ENCODE assay signal across 26 cellular contexts in the genomic region with DNA sequence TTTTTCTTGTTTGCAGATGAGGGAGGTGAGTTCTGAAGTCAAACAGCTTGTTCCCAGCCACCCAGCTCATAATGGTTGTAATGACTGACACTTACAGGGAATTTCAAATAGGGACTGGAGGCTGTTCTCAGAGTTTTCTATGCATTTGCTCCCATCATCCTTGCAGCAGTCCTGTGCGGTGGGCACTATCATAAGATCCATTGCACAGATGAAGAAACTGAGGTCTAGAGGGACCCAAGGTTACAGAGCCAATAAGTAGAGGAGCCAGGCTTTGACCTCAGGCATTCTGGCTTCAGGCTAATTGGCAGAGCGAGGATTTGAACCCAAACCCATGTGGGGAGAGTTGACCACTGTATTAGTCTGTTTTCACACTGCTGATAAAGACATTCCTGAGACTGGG.
"Had no signal": no experiment of that assay in that cellular context is flagged by ENCODE, and none has a peak within 500 bp of the region (broad histone marks: within the 10 kb centered on the region; RNA-seq: fewer than 3 reads in every experiment).

No MANE protein-coding gene starts in this region.

- H3K27ac Mint-ChIP-seq: activated CD4-positive, alpha-beta memory T cell treated with anti-CD3 and anti-CD28 coated beads for 36 hours; activated CD4-positive, alpha-beta T cell treated with anti-CD3 and anti-CD28 coated beads for 36 hours; activated CD4-positive, alpha-beta T cell treated with anti-CD3 and anti-CD28 coated beads, Interleukin-2, amount 10 ng/mL, durations not matched to agents 24 days and 14 days; activated CD8-positive, alpha-beta memory T cell treated with anti-CD3 and anti-CD28 coated beads, Interleukin-2, amount 10 ng/mL, durations not matched to agents 7 days and 5 days; activated CD8-positive, alpha-beta T cell treated with anti-CD3 and anti-CD28 coated beads, Interleukin-2, amount 10 ng/mL, durations not matched to agents 7 days and 5 days; activated naive CD4-positive, alpha-beta T cell treated with anti-CD3 and anti-CD28 coated beads, Interleukin-2, amount 10 ng/mL, durations not matched to agents 7 days and 5 days; activated naive CD4-positive, alpha-beta T cell treated with anti-CD3 and anti-CD28 coated beads, Interleukin-2, amount 50 U/mL, for 72 hours; activated naive CD8-positive, alpha-beta T cell treated with anti-CD3 and anti-CD28 coated beads, Interleukin-2, amount 10 ng/mL, durations not matched to agents 7 days and 5 days; activated T-helper 1 cell treated with anti-CD3 and anti-CD28 coated beads, Interleukin-12 subunit alpha, Interleukin-12 subunit beta, Interleukin-2, Interleukin-4 antibody, amounts not matched to agents 30 ng/mL and 10 ng/mL and 1 ng/mL, durations not matched to agents 14 hours and 24 hours and 36 hours; activated T-helper 2 cell treated with anti-CD3 and anti-CD28 coated beads, Interferon-gamma antibody, Interleukin-2, Interleukin-4, amounts not matched to agents 10 μg/mL and 5 μg/mL and 100 μg/mL, durations not matched to agents 14 hours and 24 hours and 36 hours had no signal

- H3K4me3 Mint-ChIP-seq: activated CD4-positive, alpha-beta memory T cell treated with anti-CD3 and anti-CD28 coated beads for 36 hours; activated CD4-positive, alpha-beta T cell treated with anti-CD3 and anti-CD28 coated beads for 36 hours; activated CD4-positive, alpha-beta T cell treated with anti-CD3 and anti-CD28 coated beads, Interleukin-2, amount 10 ng/mL, durations not matched to agents 24 days and 14 days; activated CD8-positive, alpha-beta memory T cell treated with anti-CD3 and anti-CD28 coated beads, Interleukin-2, amount 10 ng/mL, durations not matched to agents 7 days and 5 days; activated CD8-positive, alpha-beta T cell treated with anti-CD3 and anti-CD28 coated beads, Interleukin-2, amount 10 ng/mL, durations not matched to agents 7 days and 5 days; activated naive CD4-positive, alpha-beta T cell treated with anti-CD3 and anti-CD28 coated beads, Interleukin-2, amount 10 ng/mL, durations not matched to agents 7 days and 5 days; activated naive CD8-positive, alpha-beta T cell treated with anti-CD3 and anti-CD28 coated beads, Interleukin-2, amount 10 ng/mL, durations not matched to agents 7 days and 5 days; activated T-helper 1 cell treated with anti-CD3 and anti-CD28 coated beads, Interleukin-12 subunit alpha, Interleukin-12 subunit beta, Interleukin-2, Interleukin-4 antibody, amounts not matched to agents 30 ng/mL and 10 ng/mL and 1 ng/mL, durations not matched to agents 14 hours and 24 hours and 36 hours; brain had no signal

- H3K27me3 ChIP-seq: ascending aorta, esophagus squamous epithelium, gastroesophageal sphincter had no signal

- DNase-seq: activated CD4-positive, alpha-beta memory T cell treated with anti-CD3 and anti-CD28 coated beads for 36 hours; activated CD4-positive, alpha-beta T cell treated with anti-CD3 and anti-CD28 coated beads for 36 hours; activated CD4-positive, alpha-beta T cell treated with anti-CD3 and anti-CD28 coated beads, Interleukin-2, amount 10 ng/mL, durations not matched to agents 24 days and 14 days; activated CD4-positive, CD25-positive, alpha-beta regulatory T cell; activated CD4-positive, CD25-positive, alpha-beta regulatory T cell treated with anti-CD3 and anti-CD28 coated beads, Interleukin-2, amount 50 U/mL, for 72 hours; activated CD8-positive, alpha-beta memory T cell treated with anti-CD3 and anti-CD28 coated beads, Interleukin-2, amount 10 ng/mL, durations not matched to agents 7 days and 5 days; activated CD8-positive, alpha-beta memory T cell treated with anti-CD3 and anti-CD28 coated beads, Interleukin-2, amount 50 U/mL, for 4 hours; activated CD8-positive, alpha-beta T cell treated with anti-CD3 and anti-CD28 coated beads, Interleukin-2, amount 10 ng/mL, durations not matched to agents 7 days and 5 days; activated effector memory CD4-positive, alpha-beta T cell treated with anti-CD3 and anti-CD28 coated beads, Interleukin-2, amount 50 U/mL, for 16 hours; activated naive CD4-positive, alpha-beta T cell; activated naive CD4-positive, alpha-beta T cell treated with anti-CD3 and anti-CD28 coated beads, Interleukin-2, amount 10 ng/mL, durations not matched to agents 7 days and 5 days; activated naive CD8-positive, alpha-beta T cell treated with anti-CD3 and anti-CD28 coated beads, Interleukin-2, amount 10 ng/mL, durations not matched to agents 7 days and 5 days; activated T-cell treated with anti-CD3 and anti-CD28 coated beads, Interleukin-2, amount 50 U/mL, for 1 hour; activated T-cell treated with anti-CD3 and anti-CD28 coated beads, Interleukin-2, amount 50 U/mL, for 48 hours; caudate nucleus; effector CD8-positive, alpha-beta T cell; esophagus squamous epithelium; foreskin melanocyte; T-helper 2 cell had no signal

- H3K27me3 Mint-ChIP-seq: activated CD4-positive, alpha-beta memory T cell treated with anti-CD3 and anti-CD28 coated beads for 36 hours; activated CD4-positive, alpha-beta T cell treated with anti-CD3 and anti-CD28 coated beads for 36 hours; activated CD4-positive, alpha-beta T cell treated with anti-CD3 and anti-CD28 coated beads, Interleukin-2, amount 10 ng/mL, durations not matched to agents 24 days and 14 days; activated CD8-positive, alpha-beta memory T cell treated with anti-CD3 and anti-CD28 coated beads, Interleukin-2, amount 10 ng/mL, durations not matched to agents 7 days and 5 days; activated naive CD4-positive, alpha-beta T cell treated with anti-CD3 and anti-CD28 coated beads, Interleukin-2, amount 10 ng/mL, durations not matched to agents 7 days and 5 days; activated naive CD8-positive, alpha-beta T cell treated with anti-CD3 and anti-CD28 coated beads, Interleukin-2, amount 10 ng/mL, durations not matched to agents 7 days and 5 days had no signal

- H3K9me3 Mint-ChIP-seq: activated CD4-positive, alpha-beta memory T cell treated with anti-CD3 and anti-CD28 coated beads for 36 hours; activated CD4-positive, alpha-beta T cell treated with anti-CD3 and anti-CD28 coated beads, Interleukin-2, amount 10 ng/mL, durations not matched to agents 24 days and 14 days; activated naive CD4-positive, alpha-beta T cell treated with anti-CD3 and anti-CD28 coated beads, Interleukin-2, amount 10 ng/mL, durations not matched to agents 7 days and 5 days; activated naive CD4-positive, alpha-beta T cell treated with anti-CD3 and anti-CD28 coated beads, Interleukin-2, amount 50 U/mL, for 72 hours; activated T-helper 1 cell treated with anti-CD3 and anti-CD28 coated beads, Interleukin-12 subunit alpha, Interleukin-12 subunit beta, Interleukin-2, Interleukin-4 antibody, amounts not matched to agents 30 ng/mL and 10 ng/mL and 1 ng/mL, durations not matched to agents 14 hours and 24 hours and 36 hours; activated T-helper 2 cell treated with anti-CD3 and anti-CD28 coated beads, Interferon-gamma antibody, Interleukin-2, Interleukin-4, amounts not matched to agents 10 μg/mL and 5 μg/mL and 100 μg/mL, durations not matched to agents 14 hours and 24 hours and 36 hours had no signal

- H3K9me3 ChIP-seq: ascending aorta, esophagus squamous epithelium, gastroesophageal sphincter had no signal

- H3K4me3 ChIP-seq: ascending aorta, esophagus squamous epithelium, gastroesophageal sphincter had no signal

- ATAC-seq: activated CD4-positive, alpha-beta T cell treated with anti-CD3 and anti-CD28 coated beads for 36 hours; activated CD8-positive, alpha-beta memory T cell treated with anti-CD3 and anti-CD28 coated beads, Interleukin-2, amount 10 ng/mL, durations not matched to agents 7 days and 5 days; activated CD8-positive, alpha-beta T cell treated with anti-CD3 and anti-CD28 coated beads, Interleukin-2, amount 10 ng/mL, durations not matched to agents 7 days and 5 days; activated naive CD4-positive, alpha-beta T cell treated with anti-CD3 and anti-CD28 coated beads, Interleukin-2, amount 50 U/mL, for 72 hours; gastroesophageal sphincter had no signal

- H3K4me1 Mint-ChIP-seq: activated CD4-positive, alpha-beta T cell treated with anti-CD3 and anti-CD28 coated beads for 36 hours; activated CD4-positive, alpha-beta T cell treated with anti-CD3 and anti-CD28 coated beads, Interleukin-2, amount 10 ng/mL, durations not matched to agents 24 days and 14 days; activated CD8-positive, alpha-beta memory T cell treated with anti-CD3 and anti-CD28 coated beads, Interleukin-2, amount 10 ng/mL, durations not matched to agents 7 days and 5 days; activated naive CD4-positive, alpha-beta T cell treated with anti-CD3 and anti-CD28 coated beads, Interleukin-2, amount 10 ng/mL, durations not matched to agents 7 days and 5 days had no signal

- H3K4me1 ChIP-seq: gastroesophageal sphincter had no signal

- H3K27ac ChIP-seq: ascending aorta, epithelial cell of prostate, esophagus squamous epithelium, gastroesophageal sphincter had no signal
